12 cellular contexts compared by ENCODE assay signal in genomic region chr15:79811406-79812405, GRCh38.
DNase-seq lines count a peak whose midpoint lies in the region; ATAC-seq and TF ChIP-seq lines count a peak whose summit lies in the region.
"Had no signal": no experiment of that assay in that cellular context is flagged by ENCODE, and none has a peak within 500 bp of the region (broad histone marks: within the 10 kb centered on the region; RNA-seq: fewer than 3 reads in every experiment).

No MANE protein-coding gene starts in this region.

- no peaks in the 10 kb centered on the region for H3K27me3 Mint-ChIP-seq in type B pancreatic cell

- H3K4me3 Mint-ChIP-seq in type B pancreatic cell: no peak overlapping the region
- H3K4me3 Mint-ChIP-seq: activated CD8-positive, alpha-beta T cell treated with anti-CD3 and anti-CD28 coated beads for 36 hours had no signal

- DNase-seq in AG20443 (ENCODE audit: low spot score) (peak; percentile 65), NCI-H2227 (lab: John Stamatoyannopoulos, UW; ENCODE audit: unreplicated experiment) (peak; percentile 40), choroid plexus epithelial cell (ENCODE audit: low read depth) (peak; percentile 60), medulla oblongata (ENCODE audit: extremely low spot score) (peak; percentile 29), islet precursor cell (no peak), type B pancreatic cell (ENCODE audit: extremely low spot score, unreplicated experiment) (no peak), DMS53 treated with DMSO at 0.1 percent for 48 hours (lab: John Stamatoyannopoulos, UW; ENCODE audit: unreplicated experiment) (no peak)
- DNase-seq: activated CD8-positive, alpha-beta T cell treated with anti-CD3 and anti-CD28 coated beads for 36 hours; PC-3 had no signal

- H3K27ac Mint-ChIP-seq in type B pancreatic cell: no peak overlapping the region
- H3K27ac Mint-ChIP-seq: activated CD8-positive, alpha-beta T cell treated with anti-CD3 and anti-CD28 coated beads for 36 hours had no signal

- H3K4me3 ChIP-seq in choroid plexus epithelial cell (ENCODE audit: low read depth, low read length): no peak overlapping the region
- H3K4me3 ChIP-seq: BLaER1 had no signal

- no peaks in the 10 kb centered on the region for H3K9me3 Mint-ChIP-seq in type B pancreatic cell
- H3K9me3 Mint-ChIP-seq: activated CD8-positive, alpha-beta T cell treated with anti-CD3 and anti-CD28 coated beads for 36 hours had no signal

- no peaks in the 10 kb centered on the region for H3K36me3 Mint-ChIP-seq in type B pancreatic cell

- ATAC-seq in GM18870 (IDR thresholded peaks at IDR 0.05; ENCODE audit: unreplicated experiment): no peak
- ATAC-seq: activated CD8-positive, alpha-beta T cell treated with anti-CD3 and anti-CD28 coated beads for 36 hours; HCT116; PC-3 had no signal

- TF ChIP-seq CTCF in choroid plexus epithelial cell (conservative IDR thresholded peaks at IDR 0.05; ENCODE audit: low read depth, low read length) (no peak), type B pancreatic cell (conservative IDR thresholded peaks at IDR 0.05) (no peak)

- H3K4me1 Mint-ChIP-seq in type B pancreatic cell (ENCODE audit: unreplicated experiment): no peaks in the 10 kb centered on the region

Comparison
In these comparisons a context has a peak if more than half of its experiments do, and no peak if none do; other contexts are left out.
1. DNase-seq: peak in AG20443 (single experiment), NCI-H2227 (single experiment), choroid plexus epithelial cell (single experiment) and medulla oblongata (single experiment); none in islet precursor cell (single experiment), type B pancreatic cell (single experiment) and DMS53 treated with DMSO at 0.1 percent for 48 hours (single experiment).